Comparison of ENCODE assay signal across 13 cellular contexts in the genomic region with DNA sequence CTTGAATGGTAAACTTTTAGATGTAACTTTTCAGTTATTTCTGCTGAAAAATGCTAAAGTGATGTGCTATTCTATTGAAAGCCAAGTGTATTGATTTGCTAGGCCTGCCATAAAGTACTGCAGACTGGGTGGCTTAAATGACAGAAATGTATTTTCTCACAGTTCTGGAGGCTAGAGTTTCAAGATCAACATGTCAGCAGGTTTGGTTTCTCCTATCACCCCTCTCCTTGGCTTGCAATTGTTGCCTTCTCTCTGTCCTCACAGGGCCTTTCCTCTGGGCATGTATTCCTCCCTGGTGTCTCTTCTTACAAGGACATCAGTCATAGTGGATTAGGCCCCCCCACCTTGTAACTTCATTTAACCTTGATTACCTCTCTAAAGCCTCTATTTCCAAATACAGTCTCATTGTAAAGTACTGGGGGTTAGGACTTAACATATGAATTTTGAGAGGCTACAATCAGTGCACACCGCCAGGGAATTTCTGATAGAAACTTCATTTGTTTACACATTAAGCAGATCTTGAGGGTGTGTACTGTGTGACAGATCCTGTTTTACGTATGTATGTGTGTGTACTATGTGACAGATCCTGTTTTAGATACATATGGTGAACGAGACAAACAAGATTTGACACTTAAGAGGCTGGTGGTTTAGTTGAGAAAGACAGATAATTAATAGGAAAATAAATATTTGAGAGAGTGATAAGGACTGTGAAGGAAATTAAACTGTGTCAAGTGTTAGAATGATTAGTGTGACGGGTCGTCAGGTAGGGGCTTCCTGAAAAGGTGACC. TPM values are rescaled to one million over a fixed set of nuclear protein-coding genes. Genes with fewer than 3 reads are reported as not detected.
DNase-seq lines count a peak whose midpoint lies in the region; ATAC-seq, FAIRE-seq and TF ChIP-seq lines count a peak whose summit lies in the region.
"Had no signal": no experiment of that assay in that cellular context is flagged by ENCODE, and none has a peak within 500 bp of the region (broad histone marks: within the 10 kb centered on the region; RNA-seq: fewer than 3 reads in every experiment).

No MANE protein-coding gene starts in this region.

- no peak overlapping the region for H3K4me2 ChIP-seq in GM23248 (ENCODE audit: unreplicated experiment)

- H3K27ac ChIP-seq in neutrophil (peak overlapping the region; percentile 51), GM23248 (no peak overlapping the region), tibial nerve (peak overlapping the region in 1 of 4 donors; percentile 15)
- H3K27ac ChIP-seq: adrenal gland, gastroesophageal sphincter had no signal

- H3K27ac Mint-ChIP-seq in CD14-positive monocyte, result peak overlapping the region in 6 of 7 donors; percentile 13 to 78 (median 22)
- peak overlapping the region; percentile 61 to 96 for H3K27ac Mint-ChIP-seq in effector memory CD8-positive, alpha-beta T cell

- no peak for TF ChIP-seq CTCF in CD14-positive monocyte (IDR thresholded peaks at IDR 0.05)
- TF ChIP-seq CTCF in neutrophil (IDR thresholded peaks at IDR 0.05), result no peak
- TF ChIP-seq CTCF in tibial nerve (IDR thresholded peaks at IDR 0.05), result no peak

- peaks cover 10 to 15% of the 10 kb centered on the region in 2 donors for H3K36me3 Mint-ChIP-seq in CD14-positive monocyte
- H3K36me3 Mint-ChIP-seq in effector memory CD8-positive, alpha-beta T cell (ENCODE audit: insufficient read depth), result peaks cover 8% of the 10 kb centered on the region

- DNase-seq in CD14-positive monocyte (ENCODE audit: low spot score), result no peak
- no peak for DNase-seq in HTR-8/SVneo (ENCODE audit: insufficient read length, low spot score)
- DNase-seq in effector memory CD8-positive, alpha-beta T cell, result peak in 1 of 3 experiments; percentile 7
- no peak for DNase-seq in GM19240 (ENCODE audit: insufficient read length, low spot score)
- DNase-seq in GM23248, result no peak
- no peak for DNase-seq in tibial nerve (ENCODE audit: low spot score in 2 of 2)
- DNase-seq in stimulated activated naive CD4-positive, alpha-beta T cell (lab: John Stamatoyannopoulos, UW), result no peak
- DNase-seq: activated CD8-positive, alpha-beta memory T cell treated with anti-CD3 and anti-CD28 coated beads, Interleukin-2, amount 50 U/mL, for 48 hours; adrenal gland; dermis blood vessel endothelial cell; NCI-H446 had no signal

- 88 to 90% methylated on average over 5 of the region's 5 CpGs for WGBS in GM23248 (ENCODE audit: low coverage in 1 of 2, low lambda C conversion rate in 2 of 2, missing lambda C conversion rate in 2 of 2), 2 experiments
- WGBS in tibial nerve, 2 donors, result 85 to 87% methylated on average over 5 of the region's 5 CpGs

- no peak for TF ChIP-seq EP300 in tibial nerve (IDR thresholded peaks at IDR 0.05)

- H3K9ac ChIP-seq in GM23248, result no peak overlapping the region

- no peaks in the 10 kb centered on the region for H3K36me3 ChIP-seq in neutrophil
- no peaks in the 10 kb centered on the region for H3K36me3 ChIP-seq in GM23248 (ENCODE audit: low read depth)
- peaks cover 0 to 13% (median 0%) of the 10 kb centered on the region in 3 donors for H3K36me3 ChIP-seq in tibial nerve
- H3K36me3 ChIP-seq: adrenal gland had no signal

- H3K79me2 ChIP-seq in GM23248 (ENCODE audit: insufficient read depth), result peaks cover 93% of the 10 kb centered on the region

- H3K4me3 ChIP-seq in neutrophil (ENCODE audit: low read depth in 1 of 2, low read length in 1 of 2), result no peak overlapping the region
- no peak overlapping the region for H3K4me3 ChIP-seq in GM23248
- no peak overlapping the region for H3K4me3 ChIP-seq in tibial nerve
- H3K4me3 ChIP-seq: adrenal gland, gastroesophageal sphincter had no signal

- H3K27me3 Mint-ChIP-seq in CD14-positive monocyte (ENCODE audit: low read depth in 3 of 3), result peaks cover 0 to 2% (median 0%) of the 10 kb centered on the region in 3 donors
- H3K27me3 Mint-ChIP-seq in effector memory CD8-positive, alpha-beta T cell, result no peaks in the 10 kb centered on the region

- H3K4me1 ChIP-seq in neutrophil (ENCODE audit: control insufficient read depth in 1 of 2, insufficient read depth in 1 of 2, low read depth in 1 of 2, low read length in 1 of 2) (peaks cover 20 to 26% of the 10 kb centered on the region in 2 experiments), GM23248 (ENCODE audit: insufficient read depth) (peaks cover 7% of the 10 kb centered on the region), tibial nerve (peaks cover 0 to 66% (median 12%) of the 10 kb centered on the region in 4 donors)

- no peaks in the 10 kb centered on the region for H3F3A ChIP-seq in GM23248 (ENCODE audit: insufficient read depth)

- TF ChIP-seq POLR2A in tibial nerve (IDR thresholded peaks at IDR 0.05), result no peak

- intact Hi-C loops in CD14-positive monocyte (cut with micrococcal nuclease), result no loop called here

- H3K9me3 Mint-ChIP-seq in CD14-positive monocyte, result peaks cover 0 to 2% (median 0%) of the 10 kb centered on the region in 7 donors
- no peaks in the 10 kb centered on the region for H3K9me3 Mint-ChIP-seq in effector memory CD8-positive, alpha-beta T cell

- in situ Hi-C loops in GM23248 (cut with MboI), result no loop called here

- no peaks in the 10 kb centered on the region for H3K9me2 ChIP-seq in GM23248 (ENCODE audit: insufficient read depth)

- peak; percentile 92 for ATAC-seq in effector memory CD8-positive, alpha-beta T cell (replicated peaks)
- ATAC-seq: gastroesophageal sphincter had no signal

- H3K9me3 ChIP-seq in neutrophil, result no peaks in the 10 kb centered on the region
- no peaks in the 10 kb centered on the region for H3K9me3 ChIP-seq in GM23248 (ENCODE audit: low read depth)
- no peaks in the 10 kb centered on the region for H3K9me3 ChIP-seq in tibial nerve
- H3K9me3 ChIP-seq: adrenal gland, gastroesophageal sphincter had no signal

- H3K27me3 ChIP-seq in neutrophil, result no peaks in the 10 kb centered on the region
- H3K27me3 ChIP-seq in GM23248 (replicated peaks; ENCODE audit: insufficient read depth), result no peaks in the 10 kb centered on the region
- H3K27me3 ChIP-seq in tibial nerve, result no peaks in the 10 kb centered on the region
- H3K27me3 ChIP-seq: adrenal gland, gastroesophageal sphincter had no signal

- no peak overlapping the region for H2AFZ ChIP-seq in GM23248

- no peak overlapping the region for H3K4me3 Mint-ChIP-seq in CD14-positive monocyte
- H3K4me3 Mint-ChIP-seq in effector memory CD8-positive, alpha-beta T cell, result peak overlapping the region; percentile 9 to 65

- peaks cover 25% of the 10 kb centered on the region for H3K4me1 Mint-ChIP-seq in CD14-positive monocyte
- H3K4me1 Mint-ChIP-seq in effector memory CD8-positive, alpha-beta T cell (ENCODE audit: low read depth in 2 of 2), result peaks cover 32 to 59% of the 10 kb centered on the region in 2 donors

- H4K20me1 ChIP-seq in GM23248 (ENCODE audit: insufficient read depth), result 0 out of 2 replicates have a peak, but pooled peaks cover 16% of the 10 kb centered on the region

- peak; percentile 74 for FAIRE-seq in HTR-8/SVneo (lab: Jason Lieb, UNC)

RNA-seq across cellular contexts. Expression of gene ADIPOR2, which starts 49.5 kb away (rescaled TPM):
- polyA plus RNA-seq in CD14-positive monocyte, result 1 to 10 TPM; 3.9 to 6.2 TPM
- 18.8 TPM in 2 replicates for total RNA-seq in GM23248 (2014; rRNA removed; shearing (Covaris generic))
- 4.2 and 4.9 TPM in 2 replicates for polyA plus RNA-seq in GM23248 (2016; fragmentation: Nextera tagmentation; extraction: Ambion mirVana)
- total RNA-seq in tibial nerve, result 100 to 1,000 TPM in 1 of 4 donors, 10 to 100 TPM in 3; 66.6 to 123 (median 72.1) TPM

Comparison
In these comparisons a context has a peak if more than half of its experiments do, and no peak if none do; other contexts are left out.
1. H3K4me3 Mint-ChIP-seq: peak in effector memory CD8-positive, alpha-beta T cell (2 of 2); none in CD14-positive monocyte (0 of 2).